16 cellular contexts compared by ENCODE assay signal in genomic region chr7:121178869-121179497, GRCh38.
DNase-seq lines count a peak whose midpoint lies in the region; ATAC-seq and TF ChIP-seq lines count a peak whose summit lies in the region.
"Had no signal": no experiment of that assay in that cellular context is flagged by ENCODE, and none has a peak within 500 bp of the region (broad histone marks: within the 10 kb centered on the region; RNA-seq: fewer than 3 reads in every experiment).

No MANE protein-coding gene starts in this region.

- H3K79me2 ChIP-seq in GM23338 (replicated peaks; ENCODE audit: insufficient read depth): no peaks in the 10 kb centered on the region

- intact Hi-C loops in activated CD4-positive, alpha-beta T cell treated with anti-CD3 and anti-CD28 coated beads for 36 hours (cut with DNase I, micrococcal nuclease): no loop called here
- intact Hi-C loops in spleen (cut with DNase I; ENCODE audit: low total_unique reads): no loop called here

- H3K9me3 ChIP-seq in spleen: no peaks in the 10 kb centered on the region
- H3K9me3 ChIP-seq: Peyer's patch had no signal

- H3K4me3 ChIP-seq in spleen (peak overlapping the region in 1 of 8 donors; percentile 15), GM23338 (no peak overlapping the region)
- H3K4me3 ChIP-seq: Peyer's patch had no signal

- no peak for DNase-seq in activated CD4-positive, alpha-beta T cell treated with anti-CD3 and anti-CD28 coated beads for 36 hours
- DNase-seq in activated CD4-positive, alpha-beta T cell treated with anti-CD3 and anti-CD28 coated beads for 4 hours: no peak
- DNase-seq in spleen (no peak), NCI-H2227 (lab: John Stamatoyannopoulos, UW; ENCODE audit: unreplicated experiment) (no peak), cerebellar cortex (ENCODE audit: low spot score) (no peak), GM23338 (ENCODE audit: low spot score) (no peak)
- DNase-seq: activated gamma-delta T cell treated with Interleukin-2 at 50 U/mL for 16 hours, DMS79, kidney glomerular epithelial cell, NCI-H1930, nucleus accumbens, Peyer's patch had no signal

- no peak overlapping the region for H3K4me3 Mint-ChIP-seq in activated CD4-positive, alpha-beta T cell treated with anti-CD3 and anti-CD28 coated beads for 36 hours
- no peak overlapping the region for H3K4me3 Mint-ChIP-seq in GM23338

- TF ChIP-seq CTCF in spleen (IDR thresholded peaks at IDR 0.05 in 8 of 11, conservative IDR thresholded peaks at IDR 0.05 in 3 of 11) (no peak), GM23338 (conservative IDR thresholded peaks at IDR 0.05; ENCODE audit: low read depth in 2 of 2) (no peak)

- H4K20me1 ChIP-seq in GM23338 (replicated peaks; ENCODE audit: insufficient read depth): no peaks in the 10 kb centered on the region

- no peak overlapping the region for H3K4me2 ChIP-seq in GM23338

- TF ChIP-seq POLR2A in spleen (IDR thresholded peaks at IDR 0.05): no peak

- CTCF ChIA-PET in activated CD4-positive, alpha-beta T cell treated with anti-CD3 and anti-CD28 coated beads for 36 hours (lab: Charles Lee): no interaction called here

- peaks cover 6% of the 10 kb centered on the region for H3K4me1 Mint-ChIP-seq in activated CD4-positive, alpha-beta T cell treated with anti-CD3 and anti-CD28 coated beads for 36 hours
- H3K4me1 Mint-ChIP-seq in GM23338: no peaks in the 10 kb centered on the region

- H3K36me3 Mint-ChIP-seq in activated CD4-positive, alpha-beta T cell treated with anti-CD3 and anti-CD28 coated beads for 36 hours (ENCODE audit: low read depth): no peaks in the 10 kb centered on the region
- H3K36me3 Mint-ChIP-seq in GM23338 (ENCODE audit: low read depth): no peaks in the 10 kb centered on the region

- 51 to 70% (median 52%) methylated on average over 2 of the region's 2 CpGs for WGBS in spleen, 5 donors

- no peaks in the 10 kb centered on the region for H3K9me3 Mint-ChIP-seq in activated CD4-positive, alpha-beta T cell treated with anti-CD3 and anti-CD28 coated beads for 36 hours (ENCODE audit: low read depth)
- H3K9me3 Mint-ChIP-seq in GM23338: no peaks in the 10 kb centered on the region

- H3K36me3 ChIP-seq in spleen: no peaks in the 10 kb centered on the region
- H3K36me3 ChIP-seq in GM23338 (ENCODE audit: insufficient read depth): no peaks in the 10 kb centered on the region
- H3K36me3 ChIP-seq: Peyer's patch had no signal

- POLR2A ChIA-PET in activated CD4-positive, alpha-beta T cell treated with anti-CD3 and anti-CD28 coated beads for 36 hours (lab: Charles Lee): no interaction called here

- H3K27ac Mint-ChIP-seq in activated CD4-positive, alpha-beta T cell treated with anti-CD3 and anti-CD28 coated beads for 36 hours: no peak overlapping the region
- no peak overlapping the region for H3K27ac Mint-ChIP-seq in GM23338

- peaks cover 0 to 72% (median 36%) of the 10 kb centered on the region in 6 donors for H3K4me1 ChIP-seq in spleen
- H3K4me1 ChIP-seq in GM23338 (ENCODE audit: insufficient read depth): no peaks in the 10 kb centered on the region

- peak overlapping the region in 7 of 8 donors; percentile 6 to 81 (median 72) for H3K27ac ChIP-seq in spleen
- H3K27ac ChIP-seq in GM23338 (ENCODE audit: low read depth): no peak overlapping the region
- H3K27ac ChIP-seq: 22Rv1, VCaP had no signal

- H3K27me3 ChIP-seq in spleen (replicated peaks in 1 of 7) (no peaks in the 10 kb centered on the region), GM23338 (ENCODE audit: insufficient read depth) (no peaks in the 10 kb centered on the region)
- H3K27me3 ChIP-seq: Peyer's patch had no signal

- peak; percentile 47 for ATAC-seq in activated CD4-positive, alpha-beta T cell treated with anti-CD3 and anti-CD28 coated beads for 36 hours
- peak; percentile 56 for ATAC-seq in HG02588 (IDR thresholded peaks at IDR 0.05; ENCODE audit: unreplicated experiment)
- ATAC-seq in HG03460 (IDR thresholded peaks at IDR 0.05; ENCODE audit: unreplicated experiment): peak; percentile 40
- ATAC-seq in GM23338: no peak

- H3K27me3 Mint-ChIP-seq in activated CD4-positive, alpha-beta T cell treated with anti-CD3 and anti-CD28 coated beads for 36 hours: peaks cover 11% of the 10 kb centered on the region
- H3K27me3 Mint-ChIP-seq in GM23338 (ENCODE audit: insufficient read depth, low read depth, poor library complexity): no peaks in the 10 kb centered on the region

- no peak overlapping the region for H2AFZ ChIP-seq in GM23338

- H3K9me2 ChIP-seq in GM23338 (ENCODE audit: insufficient read depth): no peaks in the 10 kb centered on the region

- no peaks in the 10 kb centered on the region for H3F3A ChIP-seq in GM23338 (replicated peaks; ENCODE audit: low read depth)

TF ChIP-seq in GM23338, 12 proteins besides CTCF, POLR2A, EP300 and RAD21:
- TF ChIP-seq STAT1 (IDR thresholded peaks at IDR 0.05; ENCODE audit: unreplicated experiment) (no peak), ETS1 (IDR thresholded peaks at IDR 0.05) (no peak), POLR2AphosphoS5 (IDR thresholded peaks at IDR 0.05; ENCODE audit: low read depth) (no peak), ZNF462 (CRISPR knock-in tag; IDR thresholded peaks at IDR 0.05) (no peak), JUNB (IDR thresholded peaks at IDR 0.05; ENCODE audit: unreplicated experiment) (no peak), NANOG (IDR thresholded peaks at IDR 0.05; ENCODE audit: borderline replicate concordance) (no peak)
TF ChIP-seq in GM23338: peak in this region for 0.
